ENCODE assay signal across 20 cellular contexts in genomic region chr2:116499389-116499788, GRCh38.
"Had no signal": no experiment of that assay in that cellular context is flagged by ENCODE, and none has a peak within 500 bp of the region (broad histone marks: within the 10 kb centered on the region; RNA-seq: fewer than 3 reads in every experiment).

No MANE protein-coding gene starts in this region.

- H3K36me3 ChIP-seq: brain microvascular endothelial cell, ovary, right lobe of liver, vagina had no signal

- H3K4me3 Mint-ChIP-seq: activated CD4-positive, alpha-beta T cell treated with anti-CD3 and anti-CD28 coated beads, Interleukin-2, amount 10 ng/mL, durations not matched to agents 24 days and 14 days; activated CD8-positive, alpha-beta T cell treated with anti-CD3 and anti-CD28 coated beads, Interleukin-2, amount 10 ng/mL, durations not matched to agents 7 days and 5 days; activated naive CD4-positive, alpha-beta T cell treated with anti-CD3 and anti-CD28 coated beads for 36 hours; activated T-cell treated with anti-CD3 and anti-CD28 coated beads, Interleukin-2, amount 50 U/mL, for 24 hours; memory B cell; naive thymus-derived CD4-positive, alpha-beta T cell; stimulated activated naive CD8-positive, alpha-beta T cell treated with anti-CD3 and anti-CD28 coated beads, Interleukin-15, Interleukin-2, amounts not matched to agents 100 ng/mL and 50 ng/mL, for 24 hours had no signal

- H3K36me3 Mint-ChIP-seq: memory B cell; naive thymus-derived CD4-positive, alpha-beta T cell had no signal

- H3K27me3 ChIP-seq: brain microvascular endothelial cell, dorsolateral prefrontal cortex, ovary, right lobe of liver, vagina had no signal

- H3K4me1 ChIP-seq: vagina had no signal

- H3K27me3 Mint-ChIP-seq: activated CD4-positive, alpha-beta T cell treated with anti-CD3 and anti-CD28 coated beads, Interleukin-2, amount 10 ng/mL, durations not matched to agents 24 days and 14 days; activated T-cell treated with anti-CD3 and anti-CD28 coated beads, Interleukin-2, amount 50 U/mL, for 24 hours; memory B cell; naive thymus-derived CD4-positive, alpha-beta T cell; stimulated activated naive CD8-positive, alpha-beta T cell treated with anti-CD3 and anti-CD28 coated beads, Interleukin-15, Interleukin-2, amounts not matched to agents 100 ng/mL and 50 ng/mL, for 24 hours had no signal

- H3K9me3 Mint-ChIP-seq: activated CD4-positive, alpha-beta T cell treated with anti-CD3 and anti-CD28 coated beads, Interleukin-2, amount 10 ng/mL, durations not matched to agents 24 days and 14 days; memory B cell had no signal

- H3K27ac Mint-ChIP-seq: activated CD4-positive, alpha-beta T cell treated with anti-CD3 and anti-CD28 coated beads, Interleukin-2, amount 10 ng/mL, durations not matched to agents 24 days and 14 days; activated CD8-positive, alpha-beta T cell treated with anti-CD3 and anti-CD28 coated beads, Interleukin-2, amount 10 ng/mL, durations not matched to agents 7 days and 5 days; activated naive CD4-positive, alpha-beta T cell treated with anti-CD3 and anti-CD28 coated beads for 36 hours; activated T-cell treated with anti-CD3 and anti-CD28 coated beads, Interleukin-2, amount 50 U/mL, for 24 hours; memory B cell; naive thymus-derived CD4-positive, alpha-beta T cell; stimulated activated naive CD8-positive, alpha-beta T cell treated with anti-CD3 and anti-CD28 coated beads, Interleukin-15, Interleukin-2, amounts not matched to agents 100 ng/mL and 50 ng/mL, for 24 hours had no signal

- H3K4me3 ChIP-seq: ovary, right lobe of liver, vagina had no signal

- H3K4me1 Mint-ChIP-seq: activated CD4-positive, alpha-beta T cell treated with anti-CD3 and anti-CD28 coated beads, Interleukin-2, amount 10 ng/mL, durations not matched to agents 24 days and 14 days; memory B cell; naive thymus-derived CD4-positive, alpha-beta T cell had no signal

- DNase-seq: activated CD4-positive, alpha-beta T cell treated with anti-CD3 and anti-CD28 coated beads, Interleukin-2, amount 10 ng/mL, durations not matched to agents 24 days and 14 days; activated CD8-positive, alpha-beta T cell treated with anti-CD3 and anti-CD28 coated beads, Interleukin-2, amount 10 ng/mL, durations not matched to agents 7 days and 5 days; activated naive CD4-positive, alpha-beta T cell treated with anti-CD3 and anti-CD28 coated beads for 36 hours; activated T-cell treated with anti-CD3 and anti-CD28 coated beads, Interleukin-2, amount 50 U/mL, for 24 hours; aorta; brain microvascular endothelial cell; central memory CD4-positive, alpha-beta T cell; dorsolateral prefrontal cortex; foreskin fibroblast; naive thymus-derived CD4-positive, alpha-beta T cell; ovary; right lobe of liver; small intestine; stimulated activated CD4-positive, alpha-beta T cell treated with anti-CD3 and anti-CD28 coated beads, Interleukin-15, amount 100 ng/mL, for 24 hours; stimulated activated CD4-positive, alpha-beta T cell treated with anti-CD3 and anti-CD28 coated beads, Interleukin-2, amount 100 ng/mL, for 48 hours; trophoblast cell had no signal

- H3K27ac ChIP-seq: brain microvascular endothelial cell, epithelial cell of prostate, ovary, right lobe of liver, vagina had no signal

- H3K9me3 ChIP-seq: ovary, right lobe of liver, vagina had no signal
